Comparison of ENCODE assay signal across 1 cellular context in genomic region chrX:136271300-136271699, GRCh38.
TF ChIP-seq lines count a peak whose summit lies in the region.

No MANE protein-coding gene starts in this region.

TF ChIP-seq in GM12878, 131 proteins besides CTCF, POLR2A, EP300 and RAD21:
- TF ChIP-seq SPI1 (IDR thresholded peaks at IDR 0.05; ENCODE audit: borderline replicate concordance, insufficient read depth, low read depth, low read length) (peak; percentile 91), IKZF1 (conservative IDR thresholded peaks at IDR 0.05) (0 out of 2 replicates have a peak, but pooled peaks have one; percentile 18), GABPA (IDR thresholded peaks at IDR 0.05; ENCODE audit: low read depth) (no peak), JUNB (IDR thresholded peaks at IDR 0.05) (no peak)
